ENCODE assay signal across 1 cellular context in the genomic region with DNA sequence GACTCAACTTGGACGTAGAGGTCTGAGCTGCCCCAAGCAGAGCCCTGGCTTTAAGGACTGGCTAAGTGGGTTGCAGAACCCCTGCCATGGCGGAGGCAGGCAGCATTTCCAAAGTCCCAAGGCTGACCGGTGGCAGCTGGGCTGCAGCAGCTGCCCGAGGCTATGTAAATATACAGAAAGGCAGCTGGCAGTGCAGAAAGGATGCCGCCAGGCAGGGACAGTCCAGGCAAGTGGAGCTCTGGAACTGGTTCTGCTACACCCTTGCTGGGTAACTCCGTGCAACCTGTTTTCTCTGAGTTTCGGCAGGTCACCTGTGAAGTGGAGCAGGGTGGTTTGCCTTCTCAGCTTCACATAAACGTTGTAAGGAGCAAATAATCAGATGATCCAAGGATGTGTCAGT.
A peak's percentile ranks its signal among the peaks of the same experiment; 100 is the strongest.
TF ChIP-seq lines count a peak whose summit lies in the region.

No MANE protein-coding gene starts in this region.

TF ChIP-seq in liver, 16 proteins besides CTCF, POLR2A, EP300 and RAD21 (continued from another document):
- peak; percentile 79 to 85 for TF ChIP-seq RXRA (IDR thresholded peaks at IDR 0.05)
- TF ChIP-seq GABPA (IDR thresholded peaks at IDR 0.05 in 1 of 2, conservative IDR thresholded peaks at IDR 0.05 in 1 of 2): no peak
- peak; percentile 94 for TF ChIP-seq FOXA2 (IDR thresholded peaks at IDR 0.05)
- TF ChIP-seq FOXA1 (IDR thresholded peaks at IDR 0.05): peak; percentile 86
- TF ChIP-seq YY1 (IDR thresholded peaks at IDR 0.05): peak; percentile 88
- TF ChIP-seq TAF1 (conservative IDR thresholded peaks at IDR 0.05): peak; percentile 72
- TF ChIP-seq JUND (IDR thresholded peaks at IDR 0.05): peak; percentile 13 to 41
- TF ChIP-seq NR2F2 (IDR thresholded peaks at IDR 0.05): no peak
- TF ChIP-seq, protein P1, sequence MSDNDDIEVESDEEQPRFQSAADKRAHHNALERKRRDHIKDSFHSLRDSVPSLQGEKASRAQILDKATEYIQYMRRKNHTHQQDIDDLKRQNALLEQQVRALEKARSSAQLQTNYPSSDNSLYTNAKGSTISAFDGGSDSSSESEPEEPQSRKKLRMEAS (IDR thresholded peaks at IDR 0.05): peak; percentile 47
- peak; percentile 32 for TF ChIP-seq HNF4G (IDR thresholded peaks at IDR 0.05)
- peak; percentile 83 for TF ChIP-seq SP1 (IDR thresholded peaks at IDR 0.05)
